16 cellular contexts compared by ENCODE assay signal in genomic region chr22:23157560-23158515, GRCh38. TPM values are rescaled to one million over a fixed set of nuclear protein-coding genes. Genes with fewer than 3 reads are reported as not detected.
"Had no signal": no experiment of that assay in that cellular context is flagged by ENCODE, and none has a peak within 500 bp of the region (broad histone marks: within the 10 kb centered on the region; RNA-seq: fewer than 3 reads in every experiment).

No MANE protein-coding gene starts in this region.

- H3K4me3 Mint-ChIP-seq: activated naive CD4-positive, alpha-beta T cell treated with anti-CD3 and anti-CD28 coated beads, Interleukin-2, amount 50 U/mL, for 24 hours; mesothelial cell of epicardium; neural crest cell had no signal

- H3K4me1 Mint-ChIP-seq: neural crest cell had no signal

- H3K36me3 ChIP-seq: thoracic aorta had no signal

- H3K27me3 ChIP-seq: body of pancreas, hepatocyte, stomach had no signal

- H3K27me3 Mint-ChIP-seq: activated naive CD4-positive, alpha-beta T cell treated with anti-CD3 and anti-CD28 coated beads, Interleukin-2, amount 50 U/mL, for 24 hours had no signal

- H2AFZ ChIP-seq: hepatocyte, parathyroid adenoma had no signal

- H3K27ac ChIP-seq: body of pancreas, hepatocyte, parathyroid adenoma, thoracic aorta had no signal

- H3K9ac ChIP-seq: parathyroid adenoma had no signal

- H3K4me2 ChIP-seq: hepatocyte had no signal

- DNase-seq: activated CD4-positive, alpha-beta T cell treated with anti-CD3 and anti-CD28 coated beads, Interleukin-2, amount 50 U/mL, for 1 hour; activated T-cell treated with anti-CD3 and anti-CD28 coated beads, Interleukin-2, amount 50 U/mL, for 1 hour; amniotic stem cell; body of pancreas; erythroblast; kidney; retina; stimulated activated CD4-positive, alpha-beta T cell treated with anti-CD3 and anti-CD28 coated beads, Interleukin-4, amount 100 ng/mL, for 4 hours had no signal

- FAIRE-seq: kidney had no signal

- ATAC-seq: body of pancreas had no signal

- H3K4me1 ChIP-seq: body of pancreas, parathyroid adenoma had no signal

- H3K4me3 ChIP-seq: body of pancreas, hepatocyte, thoracic aorta had no signal

- H3K36me3 Mint-ChIP-seq: activated naive CD4-positive, alpha-beta T cell treated with anti-CD3 and anti-CD28 coated beads, Interleukin-2, amount 50 U/mL, for 24 hours had no signal

- H3K27ac Mint-ChIP-seq: activated naive CD4-positive, alpha-beta T cell treated with anti-CD3 and anti-CD28 coated beads, Interleukin-2, amount 50 U/mL, for 24 hours; mesothelial cell of epicardium had no signal

- H3K9me3 Mint-ChIP-seq: activated naive CD4-positive, alpha-beta T cell treated with anti-CD3 and anti-CD28 coated beads, Interleukin-2, amount 50 U/mL, for 24 hours; mesothelial cell of epicardium; neural crest cell had no signal

- H3K9me3 ChIP-seq: body of pancreas, stomach, thoracic aorta had no signal

- H3K79me2 ChIP-seq: hepatocyte, parathyroid adenoma had no signal

RNA-seq across cellular contexts. Expression of gene RSPH14, which starts 16.0 kb away (rescaled TPM):
- total RNA-seq: hepatocyte, myocyte, stomach had no signal
